In genomic region chr3:181076558-181076957, GRCh38 we compare ENCODE assay signal across 23 cellular contexts.
"Had no signal": no experiment of that assay in that cellular context is flagged by ENCODE, and none has a peak within 500 bp of the region (broad histone marks: within the 10 kb centered on the region; RNA-seq: fewer than 3 reads in every experiment).

No MANE protein-coding gene starts in this region.

- DNase-seq: activated CD4-positive, alpha-beta memory T cell treated with anti-CD3 and anti-CD28 coated beads for 36 hours; activated CD4-positive, alpha-beta T cell treated with anti-CD3 and anti-CD28 coated beads for 48 hours; activated naive CD4-positive, alpha-beta T cell treated with anti-CD3 and anti-CD28 coated beads for 36 hours; activated naive CD8-positive, alpha-beta T cell treated with anti-CD3 and anti-CD28 coated beads, Interleukin-2, amount 10 ng/mL, durations not matched to agents 7 days and 5 days; activated T-cell treated with anti-CD3 and anti-CD28 coated beads, Interleukin-2, amount 50 U/mL, for 48 hours; amniotic stem cell; colonic mucosa; dorsolateral prefrontal cortex; effector memory CD8-positive, alpha-beta T cell; glutamatergic neuron; immature natural killer cell; kidney glomerular epithelial cell; mesenchymal stem cell; occipital lobe; small intestine; stimulated activated CD4-positive, alpha-beta T cell treated with anti-CD3 and anti-CD28 coated beads, Interleukin-2, amount 100 ng/mL, for 24 hours; stimulated activated naive CD8-positive, alpha-beta T cell treated with anti-CD3 and anti-CD28 coated beads, Interleukin-15, amount 100 ng/mL, for 72 hours; tibial artery had no signal

- ATAC-seq: effector memory CD8-positive, alpha-beta T cell; esophagus mucosa; sciatic nerve; stimulated activated effector memory CD8-positive, alpha-beta T cell treated with anti-CD3 and anti-CD28 coated beads, Interleukin-12 subunit alpha, Interleukin-12 subunit beta, amount 100 ng/mL, for 72 hours; stimulated activated naive CD8-positive, alpha-beta T cell treated with anti-CD3 and anti-CD28 coated beads, Interleukin-15, amount 100 ng/mL, for 72 hours had no signal

- H3K9me3 ChIP-seq: colonic mucosa had no signal

- H3K4me1 Mint-ChIP-seq: activated naive CD8-positive, alpha-beta T cell treated with anti-CD3 and anti-CD28 coated beads, Interleukin-2, amount 10 ng/mL, durations not matched to agents 7 days and 5 days; immature natural killer cell; stimulated activated effector memory CD8-positive, alpha-beta T cell treated with anti-CD3 and anti-CD28 coated beads, Interleukin-12 subunit alpha, Interleukin-12 subunit beta, amount 100 ng/mL, for 72 hours; stimulated activated naive CD8-positive, alpha-beta T cell treated with anti-CD3 and anti-CD28 coated beads, Interleukin-15, amount 100 ng/mL, for 72 hours had no signal

- H3K36me3 ChIP-seq: breast epithelium, colonic mucosa, tibial artery had no signal

- H3K9me3 Mint-ChIP-seq: activated naive CD8-positive, alpha-beta T cell treated with anti-CD3 and anti-CD28 coated beads, Interleukin-2, amount 10 ng/mL, durations not matched to agents 7 days and 5 days had no signal

- H3K27ac Mint-ChIP-seq: activated CD4-positive, alpha-beta memory T cell treated with anti-CD3 and anti-CD28 coated beads for 36 hours; activated naive CD4-positive, alpha-beta T cell treated with anti-CD3 and anti-CD28 coated beads for 36 hours; activated naive CD8-positive, alpha-beta T cell treated with anti-CD3 and anti-CD28 coated beads, Interleukin-2, amount 10 ng/mL, durations not matched to agents 7 days and 5 days; effector memory CD8-positive, alpha-beta T cell; immature natural killer cell; stimulated activated effector memory CD8-positive, alpha-beta T cell treated with anti-CD3 and anti-CD28 coated beads, Interleukin-12 subunit alpha, Interleukin-12 subunit beta, amount 100 ng/mL, for 72 hours; stimulated activated naive CD8-positive, alpha-beta T cell treated with anti-CD3 and anti-CD28 coated beads, Interleukin-15, amount 100 ng/mL, for 72 hours had no signal

- H3K4me3 ChIP-seq: breast epithelium, colonic mucosa, dorsolateral prefrontal cortex, hepatocyte, tibial artery had no signal

- H3K36me3 Mint-ChIP-seq: activated CD4-positive, alpha-beta memory T cell treated with anti-CD3 and anti-CD28 coated beads for 36 hours; activated naive CD8-positive, alpha-beta T cell treated with anti-CD3 and anti-CD28 coated beads, Interleukin-2, amount 10 ng/mL, durations not matched to agents 7 days and 5 days; immature natural killer cell; stimulated activated effector memory CD8-positive, alpha-beta T cell treated with anti-CD3 and anti-CD28 coated beads, Interleukin-12 subunit alpha, Interleukin-12 subunit beta, amount 100 ng/mL, for 72 hours had no signal

- H3K27me3 ChIP-seq: breast epithelium, colonic mucosa, dorsolateral prefrontal cortex, hepatocyte, tibial artery had no signal

- H3K4me3 Mint-ChIP-seq: activated CD4-positive, alpha-beta memory T cell treated with anti-CD3 and anti-CD28 coated beads for 36 hours; activated naive CD4-positive, alpha-beta T cell treated with anti-CD3 and anti-CD28 coated beads for 36 hours; activated naive CD8-positive, alpha-beta T cell treated with anti-CD3 and anti-CD28 coated beads, Interleukin-2, amount 10 ng/mL, durations not matched to agents 7 days and 5 days; effector memory CD8-positive, alpha-beta T cell; immature natural killer cell; stimulated activated effector memory CD8-positive, alpha-beta T cell treated with anti-CD3 and anti-CD28 coated beads, Interleukin-12 subunit alpha, Interleukin-12 subunit beta, amount 100 ng/mL, for 72 hours; stimulated activated naive CD8-positive, alpha-beta T cell treated with anti-CD3 and anti-CD28 coated beads, Interleukin-15, amount 100 ng/mL, for 72 hours had no signal

- H3K4me1 ChIP-seq: breast epithelium, colonic mucosa, tibial artery had no signal

- H3K27me3 Mint-ChIP-seq: activated naive CD8-positive, alpha-beta T cell treated with anti-CD3 and anti-CD28 coated beads, Interleukin-2, amount 10 ng/mL, durations not matched to agents 7 days and 5 days; effector memory CD8-positive, alpha-beta T cell had no signal

- H3K27ac ChIP-seq: breast epithelium, colonic mucosa, dorsolateral prefrontal cortex, hepatocyte, tibial artery had no signal
